In the genomic region with DNA sequence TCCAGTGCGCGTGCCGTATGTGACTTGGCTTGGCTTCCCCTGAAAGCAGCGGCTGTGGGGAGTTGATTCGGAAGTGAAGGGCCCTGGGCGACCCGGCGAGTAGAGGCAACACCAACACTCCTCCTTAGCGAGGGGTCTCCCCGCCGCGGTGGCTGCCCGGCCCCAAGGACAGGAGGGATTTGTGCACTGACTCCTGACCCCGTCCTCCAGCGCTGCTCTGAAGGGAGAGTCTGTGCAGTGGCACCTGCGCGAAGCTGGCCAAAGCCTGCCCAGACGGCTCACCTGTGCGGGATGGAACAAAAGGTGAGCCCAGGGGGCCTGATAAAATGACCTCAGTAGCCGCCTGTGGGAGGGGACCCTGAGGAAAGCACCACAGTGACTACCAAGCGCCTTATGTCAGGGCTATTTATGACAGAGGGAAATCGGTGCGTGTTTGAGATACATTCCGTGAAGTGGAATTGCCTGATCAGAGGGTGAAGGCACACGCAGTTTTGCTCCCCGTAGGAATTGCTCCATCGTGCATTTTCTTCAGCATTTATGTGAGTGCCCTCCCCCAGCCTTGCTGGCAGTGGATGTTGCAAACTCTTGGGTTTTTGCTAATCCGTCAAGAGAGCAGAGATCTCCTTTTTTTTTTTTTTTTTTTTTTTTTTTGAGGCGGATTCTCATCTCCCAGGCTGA, we compare ENCODE assay signal across 8 cellular contexts. TPM values are rescaled to one million over a fixed set of nuclear protein-coding genes. Genes with fewer than 3 reads are reported as not detected.
DNase-seq lines count a peak whose midpoint lies in the region; ATAC-seq and TF ChIP-seq lines count a peak whose summit lies in the region.
"Not testable (repeated sequence)": the region's sequence is repeated elsewhere in the genome, so short reads cannot be mapped to it uniquely, and the experiment has no call there.

No MANE protein-coding gene starts in this region.

- not testable (repeated sequence) for H3K4me1 ChIP-seq in Peyer's patch; adipocyte (ENCODE audit: control insufficient read depth, insufficient read depth, low read length); foreskin keratinocyte; tibial artery

- not testable (repeated sequence) for H3K36me3 Mint-ChIP-seq in naive B cell

- not testable (repeated sequence) for TF ChIP-seq CTCF in Peyer's patch (IDR thresholded peaks at IDR 0.05); foreskin keratinocyte (conservative IDR thresholded peaks at IDR 0.05); tibial artery (IDR thresholded peaks at IDR 0.05)

- H3K27ac ChIP-seq in Peyer's patch (peak overlapping the region in 1 of 4 donors; percentile 71), tibial artery (peak overlapping the region in 1 of 2 donors; percentile 61)
- H3K27ac ChIP-seq in foreskin keratinocyte = not testable (repeated sequence)

- not testable (repeated sequence) for TF ChIP-seq POLR2A in Peyer's patch (IDR thresholded peaks at IDR 0.05)

- DNase-seq in ELF-1 (ENCODE audit: low read depth, low spot score) = peak; percentile 34
- DNase-seq in Peyer's patch, tibial artery: not testable (repeated sequence)
- peak; percentile 80 for DNase-seq in adipocyte (ENCODE audit: low read depth)
- DNase-seq in foreskin keratinocyte = peak in 1 of 2 donors; percentile 13
- DNase-seq in naive B cell = peak; percentile 9

- H3K27ac Mint-ChIP-seq in naive B cell = peak overlapping the region in 1 of 6 donors; percentile 30

- H3K36me3 ChIP-seq in Peyer's patch; adipocyte (ENCODE audit: control insufficient read depth, insufficient read depth, low read length, severe bottlenecking); tibial artery: not testable (repeated sequence)

- H3K4me3 ChIP-seq in Peyer's patch (peak overlapping the region; percentile 24 to 58 (median 44)), adipocyte (ENCODE audit: low read length) (peak overlapping the region; percentile 81), tibial artery (peak overlapping the region; percentile 51 to 56)

- H3K9me3 Mint-ChIP-seq in naive B cell = not testable (repeated sequence)

- intact Hi-C loops in tibial artery (cut with DNase I; ENCODE audit: low total_unique reads) = not testable (repeated sequence)

- not testable (repeated sequence) for H3K9me3 ChIP-seq in Peyer's patch; adipocyte (ENCODE audit: control insufficient read depth, low read length); tibial artery

- ATAC-seq in GM21619 (IDR thresholded peaks at IDR 0.05; ENCODE audit: unreplicated experiment) (peak; percentile 58), HG03520 (IDR thresholded peaks at IDR 0.05; ENCODE audit: unreplicated experiment) (peak; percentile 57), foreskin keratinocyte (peak; percentile 58), naive B cell (ENCODE audit: low read depth in 2 of 2) (peak; percentile 67 to 70)

- not testable (repeated sequence) for H3K4me1 Mint-ChIP-seq in naive B cell

- not testable (repeated sequence) for H3K27me3 ChIP-seq in Peyer's patch; adipocyte (replicated peaks; ENCODE audit: control insufficient read depth, insufficient read depth, low read length); foreskin keratinocyte; tibial artery

- H3K27me3 Mint-ChIP-seq in naive B cell = not testable (repeated sequence)

- H3K4me3 Mint-ChIP-seq in naive B cell = peak overlapping the region; percentile 61 to 88 (median 76)

- H3K9ac ChIP-seq in adipocyte (ENCODE audit: low read length) = peak overlapping the region; percentile 76

RNA-seq across cellular contexts. Expression of a gene that starts 22.5 kb away (rescaled TPM):
- total RNA-seq in Peyer's patch (not detected), foreskin keratinocyte (not detected in 2 replicates)
- polyA plus RNA-seq in foreskin keratinocyte (not detected in 2 replicates), naive B cell (ENCODE audit: low read depth in 6 of 6) (under 1 TPM in 1 of 6 donors, not detected in 5; 0.39 TPM)

RNA-seq across cellular contexts. Expression of a gene that starts 34.8 kb away (rescaled TPM):
- 1,000 to 10,000 TPM in 1 of 4 donors, 100 to 1,000 TPM in 3; 566 to 2,149 (median 666) TPM for total RNA-seq in Peyer's patch
- 374 and 433 TPM in 2 replicates for total RNA-seq in foreskin keratinocyte
- 130 and 170 TPM in 2 replicates for polyA plus RNA-seq in foreskin keratinocyte
- polyA plus RNA-seq in naive B cell (ENCODE audit: low read depth in 6 of 6) = 100 to 1,000 TPM in 4 of 6 donors, 10 to 100 TPM in 2; 21.4 to 139 (median 111) TPM

RNA-seq across cellular contexts. Expression of a gene that starts 40.4 kb away (rescaled TPM):
- total RNA-seq in Peyer's patch (100 to 1,000 TPM; 171 to 324 (median 287) TPM), foreskin keratinocyte (419 and 450 TPM in 2 replicates)
- polyA plus RNA-seq in foreskin keratinocyte (119 and 139 TPM in 2 replicates), naive B cell (ENCODE audit: low read depth in 6 of 6) (100 to 1,000 TPM; 170 to 216 (median 197) TPM)
